ENCODE assay signal across 1 cellular context in the genomic region with DNA sequence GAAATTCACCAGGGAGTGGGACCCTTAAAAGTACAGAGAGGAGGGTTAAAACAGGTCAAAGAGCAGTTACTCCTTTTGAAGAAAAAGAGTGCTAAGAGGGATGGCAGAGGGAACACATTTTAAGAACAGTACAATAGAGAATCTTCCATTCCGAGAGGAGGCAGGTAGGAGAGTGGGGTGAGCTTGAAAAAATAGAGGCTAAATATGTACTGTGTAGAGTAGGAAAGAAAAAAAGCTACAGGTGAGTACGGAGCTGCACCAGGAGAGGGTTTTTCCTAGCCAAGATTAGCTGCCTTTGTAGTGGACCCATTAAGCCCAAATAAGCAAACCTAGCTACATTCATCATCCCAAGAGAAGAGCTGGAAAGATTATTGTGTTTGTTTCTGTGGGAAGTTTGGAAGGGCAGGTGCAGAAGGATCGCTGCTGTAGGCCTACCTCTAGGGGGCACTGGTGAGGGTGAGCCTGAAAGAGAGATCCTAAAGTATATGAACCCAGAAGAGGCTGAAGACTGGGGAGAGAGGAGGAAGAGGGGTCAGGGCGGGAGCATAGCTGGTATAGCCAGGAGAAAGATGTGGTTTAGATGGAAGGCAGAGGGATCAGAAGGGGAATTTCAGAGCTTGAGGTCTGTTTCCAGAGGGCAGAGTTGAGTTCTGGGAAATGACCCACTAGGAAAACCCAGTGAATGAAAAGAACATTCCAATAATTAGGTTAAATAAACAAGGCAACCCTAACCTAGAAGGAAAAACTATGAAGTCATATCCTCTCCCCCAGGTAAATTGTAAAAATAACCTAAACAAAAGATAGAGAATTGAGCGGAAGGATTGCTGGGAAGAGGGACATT.
TF ChIP-seq lines count a peak whose summit lies in the region.

No MANE protein-coding gene starts in this region.

TF ChIP-seq in GM23338, 12 proteins besides CTCF, POLR2A, EP300 and RAD21 (continued from another document):
- TF ChIP-seq, protein P1, sequence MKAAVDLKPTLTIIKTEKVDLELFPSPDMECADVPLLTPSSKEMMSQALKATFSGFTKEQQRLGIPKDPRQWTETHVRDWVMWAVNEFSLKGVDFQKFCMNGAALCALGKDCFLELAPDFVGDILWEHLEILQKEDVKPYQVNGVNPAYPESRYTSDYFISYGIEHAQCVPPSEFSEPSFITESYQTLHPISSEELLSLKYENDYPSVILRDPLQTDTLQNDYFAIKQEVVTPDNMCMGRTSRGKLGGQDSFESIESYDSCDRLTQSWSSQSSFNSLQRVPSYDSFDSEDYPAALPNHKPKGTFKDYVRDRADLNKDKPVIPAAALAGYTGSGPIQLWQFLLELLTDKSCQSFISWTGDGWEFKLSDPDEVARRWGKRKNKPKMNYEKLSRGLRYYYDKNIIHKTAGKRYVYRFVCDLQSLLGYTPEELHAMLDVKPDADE (IDR thresholded peaks at IDR 0.05) = no peak
- no peak for TF ChIP-seq POLR2AphosphoS5 (IDR thresholded peaks at IDR 0.05; ENCODE audit: low read depth)
- TF ChIP-seq, protein P2, sequence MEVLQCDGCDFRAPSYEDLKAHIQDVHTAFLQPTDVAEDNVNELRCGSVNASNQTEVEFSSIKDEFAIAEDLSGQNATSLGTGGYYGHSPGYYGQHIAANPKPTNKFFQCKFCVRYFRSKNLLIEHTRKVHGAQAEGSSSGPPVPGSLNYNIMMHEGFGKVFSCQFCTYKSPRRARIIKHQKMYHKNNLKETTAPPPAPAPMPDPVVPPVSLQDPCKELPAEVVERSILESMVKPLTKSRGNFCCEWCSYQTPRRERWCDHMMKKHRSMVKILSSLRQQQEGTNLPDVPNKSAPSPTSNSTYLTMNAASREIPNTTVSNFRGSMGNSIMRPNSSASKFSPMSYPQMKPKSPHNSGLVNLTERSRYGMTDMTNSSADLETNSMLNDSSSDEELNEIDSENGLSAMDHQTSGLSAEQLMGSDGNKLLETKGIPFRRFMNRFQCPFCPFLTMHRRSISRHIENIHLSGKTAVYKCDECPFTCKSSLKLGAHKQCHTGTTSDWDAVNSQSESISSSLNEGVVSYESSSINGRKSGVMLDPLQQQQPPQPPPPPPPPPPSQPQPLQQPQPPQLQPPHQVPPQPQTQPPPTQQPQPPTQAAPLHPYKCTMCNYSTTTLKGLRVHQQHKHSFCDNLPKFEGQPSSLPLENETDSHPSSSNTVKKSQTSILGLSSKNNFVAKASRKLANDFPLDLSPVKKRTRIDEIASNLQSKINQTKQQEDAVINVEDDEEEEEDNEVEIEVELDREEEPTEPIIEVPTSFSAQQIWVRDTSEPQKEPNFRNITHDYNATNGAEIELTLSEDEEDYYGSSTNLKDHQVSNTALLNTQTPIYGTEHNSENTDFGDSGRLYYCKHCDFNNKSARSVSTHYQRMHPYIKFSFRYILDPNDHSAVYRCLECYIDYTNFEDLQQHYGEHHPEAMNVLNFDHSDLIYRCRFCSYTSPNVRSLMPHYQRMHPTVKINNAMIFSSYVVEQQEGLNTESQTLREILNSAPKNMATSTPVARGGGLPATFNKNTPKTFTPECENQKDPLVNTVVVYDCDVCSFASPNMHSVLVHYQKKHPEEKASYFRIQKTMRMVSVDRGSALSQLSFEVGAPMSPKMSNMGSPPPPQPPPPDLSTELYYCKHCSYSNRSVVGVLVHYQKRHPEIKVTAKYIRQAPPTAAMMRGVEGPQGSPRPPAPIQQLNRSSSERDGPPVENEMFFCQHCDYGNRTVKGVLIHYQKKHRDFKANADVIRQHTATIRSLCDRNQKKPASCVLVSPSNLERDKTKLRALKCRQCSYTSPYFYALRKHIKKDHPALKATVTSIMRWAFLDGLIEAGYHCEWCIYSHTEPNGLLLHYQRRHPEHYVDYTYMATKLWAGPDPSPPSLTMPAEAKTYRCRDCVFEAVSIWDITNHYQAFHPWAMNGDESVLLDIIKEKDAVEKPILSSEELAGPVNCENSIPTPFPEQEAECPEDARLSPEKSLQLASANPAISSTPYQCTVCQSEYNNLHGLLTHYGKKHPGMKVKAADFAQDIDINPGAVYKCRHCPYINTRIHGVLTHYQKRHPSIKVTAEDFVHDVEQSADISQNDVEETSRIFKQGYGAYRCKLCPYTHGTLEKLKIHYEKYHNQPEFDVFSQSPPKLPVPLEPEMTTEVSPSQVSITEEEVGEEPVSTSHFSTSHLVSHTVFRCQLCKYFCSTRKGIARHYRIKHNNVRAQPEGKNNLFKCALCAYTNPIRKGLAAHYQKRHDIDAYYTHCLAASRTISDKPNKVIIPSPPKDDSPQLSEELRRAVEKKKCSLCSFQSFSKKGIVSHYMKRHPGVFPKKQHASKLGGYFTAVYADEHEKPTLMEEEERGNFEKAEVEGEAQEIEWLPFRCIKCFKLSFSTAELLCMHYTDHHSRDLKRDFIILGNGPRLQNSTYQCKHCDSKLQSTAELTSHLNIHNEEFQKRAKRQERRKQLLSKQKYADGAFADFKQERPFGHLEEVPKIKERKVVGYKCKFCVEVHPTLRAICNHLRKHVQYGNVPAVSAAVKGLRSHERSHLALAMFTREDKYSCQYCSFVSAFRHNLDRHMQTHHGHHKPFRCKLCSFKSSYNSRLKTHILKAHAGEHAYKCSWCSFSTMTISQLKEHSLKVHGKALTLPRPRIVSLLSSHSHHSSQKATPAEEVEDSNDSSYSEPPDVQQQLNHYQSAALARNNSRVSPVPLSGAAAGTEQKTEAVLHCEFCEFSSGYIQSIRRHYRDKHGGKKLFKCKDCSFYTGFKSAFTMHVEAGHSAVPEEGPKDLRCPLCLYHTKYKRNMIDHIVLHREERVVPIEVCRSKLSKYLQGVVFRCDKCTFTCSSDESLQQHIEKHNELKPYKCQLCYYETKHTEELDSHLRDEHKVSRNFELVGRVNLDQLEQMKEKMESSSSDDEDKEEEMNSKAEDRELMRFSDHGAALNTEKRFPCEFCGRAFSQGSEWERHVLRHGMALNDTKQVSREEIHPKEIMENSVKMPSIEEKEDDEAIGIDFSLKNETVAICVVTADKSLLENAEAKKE (CRISPR knock-in tag; IDR thresholded peaks at IDR 0.05) = no peak
- TF ChIP-seq JUNB (IDR thresholded peaks at IDR 0.05; ENCODE audit: unreplicated experiment) = no peak
- no peak for TF ChIP-seq ZNF114 (CRISPR knock-in tag; IDR thresholded peaks at IDR 0.05)
- no peak for TF ChIP-seq EZH2phosphoT487 (IDR thresholded peaks at IDR 0.05; ENCODE audit: unreplicated experiment)
- no peak for TF ChIP-seq STAT1 (IDR thresholded peaks at IDR 0.05; ENCODE audit: unreplicated experiment)
- no peak for TF ChIP-seq EZH2 (IDR thresholded peaks at IDR 0.05; ENCODE audit: low read depth, unreplicated experiment)
- TF ChIP-seq ZNF331 (CRISPR knock-in tag; IDR thresholded peaks at IDR 0.05; ENCODE audit: low read depth) = no peak
- TF ChIP-seq NANOG (IDR thresholded peaks at IDR 0.05; ENCODE audit: borderline replicate concordance) = no peak
